ENCODE assay signal across 18 cellular contexts in the genomic region with DNA sequence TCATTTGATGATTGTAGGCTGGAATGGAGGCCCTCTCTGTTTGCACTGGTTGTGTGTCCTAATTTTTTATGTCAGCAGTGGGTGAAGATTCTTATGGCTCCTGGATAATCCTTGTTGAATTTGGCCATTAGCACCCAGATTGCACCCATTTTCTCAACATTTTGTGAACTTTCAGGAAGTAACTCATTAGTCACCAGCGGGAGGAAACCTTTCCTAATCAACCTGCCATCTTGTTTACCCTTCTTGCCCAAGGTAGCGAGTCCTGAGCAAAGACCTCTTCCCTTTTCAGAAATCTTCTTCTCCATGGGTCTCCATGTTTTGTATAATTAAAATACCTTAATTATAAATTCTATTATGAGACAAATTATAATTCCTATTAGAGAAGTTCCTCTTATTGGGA.
A peak's percentile ranks its signal among the peaks of the same experiment; 100 is the strongest.
DNase-seq lines count a peak whose midpoint lies in the region; ATAC-seq and TF ChIP-seq lines count a peak whose summit lies in the region.
"Had no signal": no experiment of that assay in that cellular context is flagged by ENCODE, and none has a peak within 500 bp of the region (broad histone marks: within the 10 kb centered on the region; RNA-seq: fewer than 3 reads in every experiment).

No MANE protein-coding gene starts in this region.

- no peaks in the 10 kb centered on the region for H3K9me2 ChIP-seq in hepatocyte (replicated peaks; ENCODE audit: insufficient read depth)

- WGBS in hepatocyte (ENCODE audit: low lambda C conversion rate, missing lambda C conversion rate): 72% methylated on average over 2 of the region's 2 CpGs

- no peak overlapping the region for H2AFZ ChIP-seq in hepatocyte

- peak overlapping the region; percentile 75 for H3K27ac ChIP-seq in hepatocyte
- H3K27ac ChIP-seq: BLaER1 treated with 17β-estradiol and CSF1 and Interleukin-3, amounts not matched to agents 10 nM and 100 nM had no signal

- no peaks in the 10 kb centered on the region for H3K9me3 ChIP-seq in hepatocyte (ENCODE audit: low read depth)
- H3K9me3 ChIP-seq: BLaER1 treated with 17β-estradiol and CSF1 and Interleukin-3, amounts not matched to agents 10 nM and 100 nM had no signal

- H3K27me3 ChIP-seq in hepatocyte: no peaks in the 10 kb centered on the region
- H3K27me3 ChIP-seq: BLaER1 treated with 17β-estradiol and CSF1 and Interleukin-3, amounts not matched to agents 10 nM and 100 nM had no signal

- H3K4me2 ChIP-seq in hepatocyte: no peak overlapping the region

- H3K4me1 ChIP-seq in hepatocyte (ENCODE audit: insufficient read depth): peaks cover 15% of the 10 kb centered on the region

- peak; percentile 46 for DNase-seq in SIG-M5 treated with dmso at 0.1 percent for 504 hours (lab: John Stamatoyannopoulos, UW; ENCODE audit: unreplicated experiment)
- no peak for DNase-seq in SIG-M5 (lab: John Stamatoyannopoulos, UW)
- peak; percentile 22 for DNase-seq in NOMO-1 treated with DMSO at 0.1 percent for 48 hours (lab: John Stamatoyannopoulos, UW; ENCODE audit: unreplicated experiment)
- DNase-seq in hepatocyte (ENCODE audit: low spot score): no peak
- DNase-seq in stimulated activated CD4-positive, alpha-beta T cell treated with anti-CD3 and anti-CD28 coated beads, Interleukin-4, amount 100 ng/mL, for 24 hours: no peak
- DNase-seq in DMS53 (lab: John Stamatoyannopoulos, UW): no peak
- DNase-seq in left cardiac atrium: no peak
- no peak for DNase-seq in HEK293T (ENCODE audit: extremely low spot score)
- DNase-seq: GOT3, IMR-90, Kasumi-1, NCI-H1436 treated with DMSO at 0.1 percent for 48 hours, NCI-H2029 treated with DMSO at 0.1 percent for 48 hours, NCI-H510A treated with DMSO at 0.1 percent for 48 hours, NCI-H82, Right ventricle myocardium superior had no signal

- no peak for ATAC-seq in left cardiac atrium
- ATAC-seq: SK-N-SH treated with all-trans-retinoic acid at 6 μM for 48 hours had no signal

- H4K20me1 ChIP-seq in hepatocyte (ENCODE audit: insufficient read depth, poor library complexity, severe bottlenecking): no peaks in the 10 kb centered on the region

- intact Hi-C loops in left cardiac atrium (cut with DNase I): no loop called here

- no peak overlapping the region for H3K4me3 ChIP-seq in hepatocyte
- H3K4me3 ChIP-seq: BLaER1 treated with 17β-estradiol and CSF1 and Interleukin-3, amounts not matched to agents 10 nM and 100 nM had no signal

- no peak for TF ChIP-seq CTCF in hepatocyte (IDR thresholded peaks at IDR 0.05; ENCODE audit: poor library complexity)

- CTCF ChIA-PET in HEK293T (lab: Yijun Ruan, JAX): no interaction called here

- H3K79me2 ChIP-seq in hepatocyte: no peaks in the 10 kb centered on the region

- POLR2A ChIA-PET in HEK293T (lab: Yijun Ruan, JAX): no interaction called here

- H3K36me3 ChIP-seq in hepatocyte (replicated peaks; ENCODE audit: insufficient read depth, low read depth): no peaks in the 10 kb centered on the region

TF ChIP-seq in HEK293T, 16 proteins besides CTCF, POLR2A, EP300 and RAD21:
- TF ChIP-seq ARNT (IDR thresholded peaks at IDR 0.05): no peak
- no peak for TF ChIP-seq ZNF384 (IDR thresholded peaks at IDR 0.05)
- TF ChIP-seq, protein P1, sequence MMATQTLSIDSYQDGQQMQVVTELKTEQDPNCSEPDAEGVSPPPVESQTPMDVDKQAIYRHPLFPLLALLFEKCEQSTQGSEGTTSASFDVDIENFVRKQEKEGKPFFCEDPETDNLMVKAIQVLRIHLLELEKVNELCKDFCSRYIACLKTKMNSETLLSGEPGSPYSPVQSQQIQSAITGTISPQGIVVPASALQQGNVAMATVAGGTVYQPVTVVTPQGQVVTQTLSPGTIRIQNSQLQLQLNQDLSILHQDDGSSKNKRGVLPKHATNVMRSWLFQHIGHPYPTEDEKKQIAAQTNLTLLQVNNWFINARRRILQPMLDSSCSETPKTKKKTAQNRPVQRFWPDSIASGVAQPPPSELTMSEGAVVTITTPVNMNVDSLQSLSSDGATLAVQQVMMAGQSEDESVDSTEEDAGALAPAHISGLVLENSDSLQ (IDR thresholded peaks at IDR 0.05): no peak
- no peak for TF ChIP-seq SUZ12 (IDR thresholded peaks at IDR 0.05)
- no peak for TF ChIP-seq FOXA1 (IDR thresholded peaks at IDR 0.05)
- no peak for TF ChIP-seq FOXM1 (IDR thresholded peaks at IDR 0.05; ENCODE audit: borderline replicate concordance)
- TF ChIP-seq HDGF (IDR thresholded peaks at IDR 0.05; ENCODE audit: borderline replicate concordance): no peak
- TF ChIP-seq NFRKB (IDR thresholded peaks at IDR 0.05): no peak
- no peak for TF ChIP-seq LEF1 (IDR thresholded peaks at IDR 0.05; ENCODE audit: borderline replicate concordance)
- TF ChIP-seq ELF4 (IDR thresholded peaks at IDR 0.05): no peak
- no peak for TF ChIP-seq CTBP1 (IDR thresholded peaks at IDR 0.05; ENCODE audit: borderline replicate concordance)
- no peak for TF ChIP-seq BHLHE40 (IDR thresholded peaks at IDR 0.05; ENCODE audit: borderline replicate concordance)
- TF ChIP-seq SP1 (IDR thresholded peaks at IDR 0.05): no peak
- TF ChIP-seq L3MBTL2 (conservative IDR thresholded peaks at IDR 0.05): no peak
- TF ChIP-seq TARDBP (IDR thresholded peaks at IDR 0.05): no peak

Comparison
In these comparisons a context has a peak if more than half of its experiments do, and no peak if none do; other contexts are left out.
1. DNase-seq: peak in SIG-M5 treated with dmso at 0.1 percent for 504 hours (single experiment) and NOMO-1 treated with DMSO at 0.1 percent for 48 hours (single experiment); none in SIG-M5 (single experiment), hepatocyte (single experiment), stimulated activated CD4-positive, alpha-beta T cell treated with anti-CD3 and anti-CD28 coated beads, Interleukin-4, amount 100 ng/mL, for 24 hours (single experiment), DMS53 (single experiment), left cardiac atrium (single experiment) and HEK293T (single experiment).